ENCODE assay signal across 8 cellular contexts in the genomic region with DNA sequence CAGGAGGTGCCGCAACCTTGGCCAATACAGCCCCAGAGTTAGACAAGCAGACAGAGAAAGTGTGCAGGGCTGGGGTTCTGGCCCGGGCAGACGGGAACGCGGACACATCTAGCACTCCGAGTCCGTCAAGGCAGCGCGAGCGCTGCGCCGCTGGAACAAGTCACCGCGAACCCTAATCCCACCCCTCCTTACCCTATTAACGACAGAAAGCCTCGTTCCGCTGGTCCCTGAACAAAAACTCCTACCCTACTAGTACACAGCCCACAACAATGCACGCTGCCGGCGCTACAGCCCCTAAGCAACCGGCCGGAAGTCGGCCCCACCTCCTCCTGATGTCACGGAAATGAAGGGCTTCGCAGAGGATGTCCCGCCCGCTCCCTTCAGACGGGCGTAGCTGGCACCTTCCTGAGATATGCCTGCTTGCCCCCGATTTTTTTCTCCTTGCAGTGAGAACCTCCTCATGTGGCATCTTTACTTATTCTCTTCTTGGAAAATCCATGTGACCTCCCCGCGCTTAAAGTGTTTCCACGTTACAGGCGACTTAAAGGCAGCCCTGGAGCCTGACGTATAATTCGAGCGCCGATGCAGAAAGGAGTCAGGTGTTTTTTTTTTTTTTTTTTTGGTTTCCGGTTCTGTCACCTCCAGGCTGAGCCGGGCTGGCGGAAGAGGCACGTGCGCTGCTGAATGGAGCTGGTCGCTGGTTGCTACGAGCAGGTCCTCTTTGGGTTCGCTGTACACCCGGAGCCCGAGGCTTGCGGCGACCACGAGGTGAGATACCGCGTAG. TPM values are rescaled to one million over a fixed set of nuclear protein-coding genes. Genes with fewer than 3 reads are reported as not detected.
DNase-seq lines count a peak whose midpoint lies in the region; ATAC-seq, FAIRE-seq and TF ChIP-seq lines count a peak whose summit lies in the region.

A gene (minus strand): TSS at position 315 of the 784 bp plus-strand sequence. CDS start 7,066 bp downstream, outside the sequence.
A gene with protein sequence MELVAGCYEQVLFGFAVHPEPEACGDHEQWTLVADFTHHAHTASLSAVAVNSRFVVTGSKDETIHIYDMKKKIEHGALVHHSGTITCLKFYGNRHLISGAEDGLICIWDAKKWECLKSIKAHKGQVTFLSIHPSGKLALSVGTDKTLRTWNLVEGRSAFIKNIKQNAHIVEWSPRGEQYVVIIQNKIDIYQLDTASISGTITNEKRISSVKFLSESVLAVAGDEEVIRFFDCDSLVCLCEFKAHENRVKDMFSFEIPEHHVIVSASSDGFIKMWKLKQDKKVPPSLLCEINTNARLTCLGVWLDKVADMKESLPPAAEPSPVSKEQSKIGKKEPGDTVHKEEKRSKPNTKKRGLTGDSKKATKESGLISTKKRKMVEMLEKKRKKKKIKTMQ (plus strand): TSS at position 671 of the 784 bp plus-strand sequence. CDS start 14 bp downstream, at position 685.

- intact Hi-C loops in body of pancreas (cut with DNase I), result loop anchor here (10.0 kb wide), 1 partner anchor 50 kb away; a partner anchor contains a TSS
- intact Hi-C loops in sciatic nerve (cut with DNase I), result loop anchor here (10.0 kb wide), 1 partner anchor 50 kb away; a partner anchor contains a TSS

- FAIRE-seq in TTC549 (lab: Jason Lieb, UNC), result peak; percentile 26

- 1% methylated on average over 49 to 53 of the region's 53 CpGs for WGBS in body of pancreas, 2 donors

- TF ChIP-seq POLR2A in GM18526 (IDR thresholded peaks at IDR 0.05; ENCODE audit: extremely low read depth, insufficient read length) (peak; percentile 89), body of pancreas (IDR thresholded peaks at IDR 0.05) (peak; percentile 52 to 96 (median 94))

- ATAC-seq in HG03064 (IDR thresholded peaks at IDR 0.05; ENCODE audit: low read depth, unreplicated experiment) (peak; percentile 99), body of pancreas (peak; percentile 99), sciatic nerve (peak; percentile 100)

- TF ChIP-seq CTCF in body of pancreas (IDR thresholded peaks at IDR 0.05), result peak in 1 of 7 experiments; percentile 3

- peaks cover 27% of the 10 kb centered on the region for H3K4me1 ChIP-seq in body of pancreas

- DNase-seq in A172 (ENCODE audit: low spot score) (peak; percentile 86), NCI-H2107 (lab: John Stamatoyannopoulos, UW) (peak; percentile 77), body of pancreas (peak; percentile 91 to 94 (median 93)), iPS DF 4.7 (ENCODE audit: extremely low read depth, low spot score) (peak; percentile 76), sciatic nerve (ENCODE audit: low spot score) (peak; percentile 94)

- peak within 1 kb of the TSS; percentile 85 to 97 (median 92) for H3K27ac ChIP-seq in body of pancreas

- peaks cover 0 to 4% of the 10 kb centered on the region in 2 donors for H3K36me3 ChIP-seq in body of pancreas (replicated peaks in 1 of 2; ENCODE audit: insufficient read depth in 1 of 2, low read depth in 2 of 2)

- H3K4me3 ChIP-seq in body of pancreas, result peak within 1 kb of the TSS; percentile 64 to 73

- no peaks in the 10 kb centered on the region for H3K9me3 ChIP-seq in body of pancreas

- H3K27me3 ChIP-seq in body of pancreas, result no peaks in the 10 kb centered on the region

RNA-seq across cellular contexts. Expression of the first gene that starts in this region (rescaled TPM):
- total RNA-seq in A172 (2014; rRNA removed; shearing (Covaris generic)), result 15.2 and 16.5 TPM in 2 replicates
- total RNA-seq in body of pancreas (not detected), sciatic nerve (1.1 TPM)

RNA-seq across cellular contexts. Expression of the second gene that starts in this region (rescaled TPM):
- total RNA-seq in A172 (2014; rRNA removed; shearing (Covaris generic)), result 34.7 and 45.3 TPM in 2 replicates
- 1 to 10 TPM; 2.1 to 8.6 TPM for total RNA-seq in body of pancreas
- total RNA-seq in sciatic nerve, result 12.3 TPM

Comparison
In these comparisons a context has a peak if more than half of its experiments do, and no peak if none do; other contexts are left out.
1. Peak in every context shown above with its lines: DNase-seq, ATAC-seq, H3K4me3 ChIP-seq and H3K27ac ChIP-seq.